8 cellular contexts compared by ENCODE assay signal in genomic region chr16:15055141-15056053, GRCh38. TPM values are rescaled to one million over a fixed set of nuclear protein-coding genes. Genes with fewer than 3 reads are reported as not detected.
DNase-seq lines count a peak whose midpoint lies in the region; ATAC-seq, FAIRE-seq and TF ChIP-seq lines count a peak whose summit lies in the region.

No MANE protein-coding gene starts in this region.

- peak overlapping the region; percentile 81 for H3K4me3 ChIP-seq in SU-DHL-6 (ENCODE audit: insufficient read depth, low read length, poor library complexity, severe bottlenecking)
- H3K4me3 ChIP-seq in dorsolateral prefrontal cortex, result peak overlapping the region; percentile 71 to 100 (median 97)
- H3K4me3 ChIP-seq in mucosa of rectum (ENCODE audit: low read length in 2 of 2), result peak overlapping the region; percentile 84
- peak overlapping the region; percentile 83 for H3K4me3 ChIP-seq in thymus (ENCODE audit: low read length)

- no peak for FAIRE-seq in HTR-8/SVneo (lab: Jason Lieb, UNC)

- peaks cover 38% of the 10 kb centered on the region for H3K79me2 ChIP-seq in SU-DHL-6 (ENCODE audit: insufficient read depth, low read length)

- H3K9ac ChIP-seq in SU-DHL-6 (ENCODE audit: low read length), result peak overlapping the region; percentile 83
- H3K9ac ChIP-seq in mucosa of rectum (ENCODE audit: low read depth in 1 of 2, low read length in 2 of 2), result peak overlapping the region; percentile 77 to 79

- 0 out of 2 replicates have a peak, but pooled peaks cover 6% of the 10 kb centered on the region for H3K36me3 ChIP-seq in SU-DHL-6 (ENCODE audit: low read length)
- H3K36me3 ChIP-seq in mucosa of rectum (ENCODE audit: control insufficient read depth in 2 of 2, insufficient read depth in 2 of 2, low read length in 2 of 2), result peaks cover 5 to 8% of the 10 kb centered on the region in 2 donors
- peaks cover 7% of the 10 kb centered on the region for H3K36me3 ChIP-seq in thymus (ENCODE audit: control insufficient read depth, insufficient read depth)

- H3K9me3 ChIP-seq in SU-DHL-6 (ENCODE audit: insufficient read depth, low read length) (no peaks in the 10 kb centered on the region), mucosa of rectum (ENCODE audit: control insufficient read depth in 2 of 2, low read length in 2 of 2) (no peaks in the 10 kb centered on the region), thymus (ENCODE audit: control insufficient read depth) (no peaks in the 10 kb centered on the region)

- ATAC-seq in GM19351 (IDR thresholded peaks at IDR 0.05; ENCODE audit: unreplicated experiment) (peak; percentile 50), HG03432 (IDR thresholded peaks at IDR 0.05; ENCODE audit: unreplicated experiment) (peak; percentile 70)

- TF ChIP-seq CTCF in SU-DHL-6 (IDR thresholded peaks at IDR 0.05; ENCODE audit: insufficient read depth, low read length, poor library complexity, severe bottlenecking) (peak; percentile 25), dorsolateral prefrontal cortex (IDR thresholded peaks at IDR 0.05 in 54 of 56, conservative IDR thresholded peaks at IDR 0.05 in 2 of 56; ENCODE audit: low read depth in 1 of 56, partially characterized antibody in 56 of 56) (no peak)

- peak overlapping the region; percentile 63 for H3K4me2 ChIP-seq in SU-DHL-6 (ENCODE audit: low read depth, low read length, poor library complexity, severe bottlenecking)

- WGBS in thymus, result 4% methylated on average over 81 of the region's 81 CpGs

- peaks cover 19 to 26% of the 10 kb centered on the region in 2 donors for H3K4me1 ChIP-seq in mucosa of rectum (ENCODE audit: control insufficient read depth in 2 of 2, insufficient read depth in 2 of 2, low read length in 2 of 2)
- peaks cover 2% of the 10 kb centered on the region for H3K4me1 ChIP-seq in thymus (ENCODE audit: control insufficient read depth, insufficient read depth, low read length)

- peak overlapping the region; percentile 97 for H2AFZ ChIP-seq in SU-DHL-6 (ENCODE audit: low read depth, low read length, severe bottlenecking)

- H3F3A ChIP-seq in SU-DHL-6 (ENCODE audit: insufficient read depth), result peaks cover 7% of the 10 kb centered on the region; the same call in 1 of the 2 replicates

- intact Hi-C loops in dorsolateral prefrontal cortex (cut with DNase I), result loop anchor here in 1 of 2 donors (5.0 kb wide), 1 partner anchor 83 kb away; no protein-coding TSS in a partner anchor

- H3K9me2 ChIP-seq in SU-DHL-6 (replicated peaks; ENCODE audit: insufficient read depth, low read length), result no peaks in the 10 kb centered on the region

- peak; percentile 25 for DNase-seq in EH (ENCODE audit: low read depth)
- DNase-seq in dorsolateral prefrontal cortex, result peak in 5 of 10 donors; percentile 22 to 61 (median 40)
- DNase-seq in HTR-8/SVneo (ENCODE audit: insufficient read length, low spot score), result no peak

- peak overlapping the region; percentile 50 for H3K27ac ChIP-seq in SU-DHL-6 (ENCODE audit: low read depth, low read length)
- peak overlapping the region in 52 of 59 donors; percentile 10 to 93 (median 73) for H3K27ac ChIP-seq in dorsolateral prefrontal cortex
- peak overlapping the region; percentile 53 to 70 for H3K27ac ChIP-seq in mucosa of rectum (ENCODE audit: low read depth in 2 of 2, low read length in 2 of 2)
- peak overlapping the region; percentile 84 for H3K27ac ChIP-seq in thymus (ENCODE audit: low read depth)

- H3K27me3 ChIP-seq in SU-DHL-6 (ENCODE audit: low read length) (no peaks in the 10 kb centered on the region), dorsolateral prefrontal cortex (no peaks in the 10 kb centered on the region), mucosa of rectum (ENCODE audit: control insufficient read depth in 2 of 2, insufficient read depth in 2 of 2, low read length in 2 of 2) (no peaks in the 10 kb centered on the region), thymus (ENCODE audit: control insufficient read depth, insufficient read depth) (no peaks in the 10 kb centered on the region)

- 0 out of 2 replicates have a peak, but pooled peaks cover 5% of the 10 kb centered on the region for H4K20me1 ChIP-seq in SU-DHL-6 (ENCODE audit: low read depth, low read length)

RNA-seq across cellular contexts. Expression of gene NTAN1, which starts 0.5 kb away (rescaled TPM):
- 10 to 100 TPM; 18.5 to 48.8 (median 31.9) TPM for total RNA-seq in dorsolateral prefrontal cortex
- 51.6 TPM for polyA plus RNA-seq in thymus

RNA-seq across cellular contexts. Expression of gene RRN3, which starts 38.7 kb away (rescaled TPM):
- 10 to 100 TPM; 19.2 to 37.4 (median 27.2) TPM for total RNA-seq in dorsolateral prefrontal cortex
- polyA plus RNA-seq in thymus, result 23.9 TPM
